ENCODE assay signal across 8 cellular contexts in genomic region chr12:53005215-53005985, GRCh38. TPM values are rescaled to one million over a fixed set of nuclear protein-coding genes. Genes with fewer than 3 reads are reported as not detected.
DNase-seq lines count a peak whose midpoint lies in the region; ATAC-seq, FAIRE-seq and TF ChIP-seq lines count a peak whose summit lies in the region.

No MANE protein-coding gene starts in this region.

- TF ChIP-seq RAD21 in K562 (CRISPR knock-in tag; conservative IDR thresholded peaks at IDR 0.05 in 1 of 2, IDR thresholded peaks at IDR 0.05 in 1 of 2): no peak

- H3K4me2 ChIP-seq in DOHH2 (ENCODE audit: low read length) (peak overlapping the region; percentile 80), K562 (ENCODE audit: insufficient read depth, low read length) (peak overlapping the region; percentile 87)

- H3K36me3 ChIP-seq in DOHH2 (ENCODE audit: control insufficient read depth, low read length) (peaks cover 39% of the 10 kb centered on the region), MG63 (peaks cover 34% of the 10 kb centered on the region), K562 (ENCODE audit: control insufficient read depth, insufficient read depth, low read length) (peaks cover 31% of the 10 kb centered on the region), stomach smooth muscle (ENCODE audit: control insufficient read depth in 2 of 2, insufficient read depth in 2 of 2, low read length in 2 of 2) (no peaks in the 10 kb centered on the region)

- peak overlapping the region; percentile 83 to 95 for H3K9ac ChIP-seq in K562 (ENCODE audit: insufficient read depth in 1 of 2, low read depth in 2 of 2, low read length in 2 of 2)
- peak overlapping the region; percentile 71 to 77 for H3K9ac ChIP-seq in stomach smooth muscle (ENCODE audit: low read length in 2 of 2)

- peak; percentile 7 for ATAC-seq in K562
- no peak for ATAC-seq in left colon
- no peak for ATAC-seq in GM21447 (IDR thresholded peaks at IDR 0.05; ENCODE audit: unreplicated experiment)
- no peak for ATAC-seq in HG02970 (IDR thresholded peaks at IDR 0.05; ENCODE audit: low FRiP score, unreplicated experiment)

- in situ Hi-C loops in K562 (cut with MboI): no loop called here

- CTCF ChIA-PET in K562 (lab: Yijun Ruan, JAX; ENCODE audit: low intra/inter-chr PET ratio): no interaction called here

- H2AFZ ChIP-seq in K562 (ENCODE audit: low read depth, low read length): peak overlapping the region; percentile 80

- TF ChIP-seq CTCF in DOHH2 (IDR thresholded peaks at IDR 0.05; ENCODE audit: low read depth, low read length, poor library complexity, severe bottlenecking) (no peak), K562 (IDR thresholded peaks at IDR 0.05 in 2 of 3, conservative IDR thresholded peaks at IDR 0.05 in 1 of 3; ENCODE audit: insufficient read depth in 2 of 3, low read depth in 1 of 3, low read length in 3 of 3) (no peak)

- no peaks in the 10 kb centered on the region for H3K9me2 ChIP-seq in DOHH2 (replicated peaks; ENCODE audit: control insufficient read depth, low read length)

- H3K4me1 ChIP-seq in DOHH2 (ENCODE audit: control insufficient read depth, low read length): peaks cover 41% of the 10 kb centered on the region
- H3K4me1 ChIP-seq in K562 (replicated peaks in 1 of 2; ENCODE audit: control insufficient read depth in 2 of 2, insufficient read depth in 2 of 2, low read length in 2 of 2): peaks cover 6 to 23% of the 10 kb centered on the region in 2 experiments; a peak in 3 of 5 replicates
- peaks cover 32% of the 10 kb centered on the region for H3K4me1 ChIP-seq in stomach smooth muscle (ENCODE audit: control insufficient read depth, insufficient read depth, low read length)

- H3K79me2 ChIP-seq in DOHH2 (ENCODE audit: control insufficient read depth, low read length) (peaks cover 50% of the 10 kb centered on the region), K562 (ENCODE audit: control insufficient read depth, insufficient read depth, low read length) (peaks cover 55% of the 10 kb centered on the region)

- BruUV-seq in K562 (replicated peaks; lab: Mats Ljungman, UMichigan): TSS peak; percentile 88

- no peak for FAIRE-seq in K562 (lab: Jason Lieb, UNC)

- H3K4me3 ChIP-seq in DOHH2 (ENCODE audit: low read length) (peak overlapping the region; percentile 91), MG63 (peak overlapping the region; percentile 94), K562 (peak overlapping the region; percentile 76), stomach smooth muscle (ENCODE audit: low read length in 2 of 2) (peak overlapping the region; percentile 79 to 98)

- TF ChIP-seq POLR2A in K562 (conservative IDR thresholded peaks at IDR 0.05): no peak

- peak overlapping the region; percentile 73 for H3K27ac ChIP-seq in DOHH2 (ENCODE audit: low read depth, low read length)
- H3K27ac ChIP-seq in K562 (ENCODE audit: extremely low read depth, low read depth, low read length): peak overlapping the region; percentile 76
- H3K27ac ChIP-seq in stomach smooth muscle (ENCODE audit: low read length): peak overlapping the region; percentile 88

- DNase-seq in MG63: no peak
- DNase-seq in K562 (ENCODE audit: extremely low read depth in 1 of 4, low spot score in 3 of 4): peak in 1 of 4 experiments; percentile 55
- DNase-seq in left colon: peak; percentile 39 to 57
- DNase-seq in D341Med (ENCODE audit: low spot score): no peak

- POLR2A ChIA-PET in K562 (lab: Yijun Ruan, JAX): interaction anchor here (0.6 to 2.6 kb wide), 16 partner anchors 9 to 1119 kb away, joined by 3 to 16 read pairs (median 4); no protein-coding TSS in a partner anchor

- H3K27me3 ChIP-seq in DOHH2 (ENCODE audit: control insufficient read depth, low read length) (no peaks in the 10 kb centered on the region), MG63 (no peaks in the 10 kb centered on the region), K562 (ENCODE audit: control insufficient read depth in 2 of 2, insufficient read depth in 2 of 2, low read length in 2 of 2) (no peaks in the 10 kb centered on the region), stomach smooth muscle (ENCODE audit: control insufficient read depth in 1 of 2, insufficient read depth in 2 of 2, low read length in 2 of 2) (no peaks in the 10 kb centered on the region)

- WGBS in K562 (ENCODE audit: insufficient coverage, low coverage, missing lambda C conversion rate): 0% methylated on average over 28 of the region's 28 CpGs

- H3K9me1 ChIP-seq in K562 (ENCODE audit: control insufficient read depth, insufficient read depth, low read length): no peaks in the 10 kb centered on the region

- H4K20me1 ChIP-seq in DOHH2 (ENCODE audit: control insufficient read depth, insufficient read depth, low read depth, low read length): no peaks in the 10 kb centered on the region; the same call in 1 of the 2 replicates
- peaks cover 28% of the 10 kb centered on the region; the same call in 1 of the 2 replicates for H4K20me1 ChIP-seq in K562 (replicated peaks; ENCODE audit: control insufficient read depth, insufficient read depth, low read length)

- intact Hi-C loops in K562 (cut with micrococcal nuclease): loop anchor here (5.0 kb wide), 1 partner anchor 42 kb away; no protein-coding TSS in a partner anchor
- intact Hi-C loops in left colon (cut with DNase I, micrococcal nuclease): no loop called here

- H3F3A ChIP-seq in DOHH2 (ENCODE audit: control insufficient read depth, insufficient read depth): peaks cover 17% of the 10 kb centered on the region

- TF ChIP-seq EP300 in K562 (IDR thresholded peaks at IDR 0.05; ENCODE audit: low read length): no peak

- H3K9me3 ChIP-seq in DOHH2 (ENCODE audit: control insufficient read depth, insufficient read depth, low read length): no peaks in the 10 kb centered on the region
- no peaks in the 10 kb centered on the region for H3K9me3 ChIP-seq in MG63
- H3K9me3 ChIP-seq in K562 (replicated peaks; ENCODE audit: control insufficient read depth, insufficient read depth, low read depth, low read length): no peaks in the 10 kb centered on the region
- H3K9me3 ChIP-seq in stomach smooth muscle (ENCODE audit: control insufficient read depth in 2 of 2, low read length in 2 of 2): no peaks in the 10 kb centered on the region

RNA-seq across cellular contexts. Expression of gene EIF4B, which starts 0.9 kb away (rescaled TPM):
- 684 and 692 TPM in 2 replicates for total RNA-seq in MG63 (2014; rRNA removed; shearing (Covaris generic); ENCODE audit: low replicate concordance)
- total RNA-seq in K562 (2011; cell fraction: chromatin; rRNA removed; ENCODE audit: low replicate concordance): 260 and 374 TPM in 2 replicates
- 137 and 149 TPM in 2 replicates for total RNA-seq in K562 (2011; cell fraction: nucleolus; rRNA removed)
- 211 and 264 TPM in 2 replicates for total RNA-seq in K562 (2011; cell fraction: nucleoplasm; rRNA removed)
- total RNA-seq in K562 (2014; rRNA removed): 617 and 636 TPM in 2 replicates
- 669 and 710 TPM in 2 replicates for total RNA-seq in K562 (2014; rRNA removed; fragmentation: Illumina TruSeq; extraction: Trizol)
- total RNA-seq in K562 (2015; rRNA removed; fragmentation: Illumina TruSeq; extraction: Trizol): 624 and 636 TPM in 2 replicates
- 535 and 617 TPM in 2 replicates for total RNA-seq in K562 (2021)
- 489 and 497 TPM in 2 replicates for polyA plus RNA-seq in K562 (2011; rRNA removed)
- polyA plus RNA-seq in K562 (2011; cell fraction: cytosol; rRNA removed): 278 and 542 TPM in 2 replicates
- 180 and 236 TPM in 2 replicates for polyA plus RNA-seq in K562 (2011; cell fraction: nucleus; rRNA removed)
- polyA plus RNA-seq in K562 (2012): 383 and 523 TPM in 2 replicates
- polyA plus RNA-seq in K562 (2014; fragmentation: Illumina TruSeq; extraction: Trizol): 552 and 578 TPM in 2 replicates
- 100 to 1,000 TPM; 138 to 150 TPM for polyA plus RNA-seq in K562 (2014; fragmentation: Nextera tagmentation; extraction: Ambion mirVana)
- 312 and 317 TPM in 2 replicates for polyA plus RNA-seq in K562 (2014; rRNA removed)
- polyA minus RNA-seq in K562 (2011; rRNA and poly(A)+ RNA removed): 1,377 and 1,493 TPM in 2 replicates
- polyA minus RNA-seq in K562 (2011; cell fraction: cytosol; rRNA and poly(A)+ RNA removed): 466 and 538 TPM in 2 replicates
- 102 and 253 TPM in 2 replicates for polyA minus RNA-seq in K562 (2011; cell fraction: nucleus; rRNA and poly(A)+ RNA removed)
- 100 to 1,000 TPM; 355 to 389 TPM for total RNA-seq in left colon

RNA-seq across cellular contexts. Expression of gene TNS2, which starts 44.5 kb away (rescaled TPM):
- total RNA-seq in MG63 (2014; rRNA removed; shearing (Covaris generic); ENCODE audit: low replicate concordance): 10.8 and 12.4 TPM in 2 replicates
- 7.1 and 23.0 TPM in 2 replicates for total RNA-seq in K562 (2011; cell fraction: chromatin; rRNA removed; ENCODE audit: low replicate concordance)
- 8.0 and 14.7 TPM in 2 replicates for total RNA-seq in K562 (2011; cell fraction: nucleolus; rRNA removed)
- total RNA-seq in K562 (2011; cell fraction: nucleoplasm; rRNA removed): 8.0 and 11.1 TPM in 2 replicates
- total RNA-seq in K562 (2014; rRNA removed) (1.2 and 1.3 TPM in 2 replicates), K562 (2014; rRNA removed; fragmentation: Illumina TruSeq; extraction: Trizol) (0.41 and 0.73 TPM in 2 replicates), K562 (2015; rRNA removed; fragmentation: Illumina TruSeq; extraction: Trizol) (0.65 and 0.79 TPM in 2 replicates), K562 (2021) (2.8 and 3.1 TPM in 2 replicates), left colon (10 to 100 TPM; 31.4 to 35.6 TPM)
- polyA plus RNA-seq in K562 (2011; rRNA removed) (1.3 and 1.7 TPM in 2 replicates), K562 (2014; fragmentation: Illumina TruSeq; extraction: Trizol) (1.4 and 1.6 TPM in 2 replicates), K562 (2014; fragmentation: Nextera tagmentation; extraction: Ambion mirVana) (under 1 TPM in 1 of 2 experiments, not detected in 1; 0.28 TPM), K562 (2014; rRNA removed) (1.0 and 2.8 TPM in 2 replicates)
- polyA plus RNA-seq in K562 (2011; cell fraction: cytosol; rRNA removed): 0.91 and 1.3 TPM in 2 replicates
- 7.6 and 16.8 TPM in 2 replicates for polyA plus RNA-seq in K562 (2011; cell fraction: nucleus; rRNA removed)
- polyA plus RNA-seq in K562 (2012): 1.5 and 2.8 TPM in 2 replicates
- 2.3 and 2.9 TPM in 2 replicates for polyA minus RNA-seq in K562 (2011; rRNA and poly(A)+ RNA removed)
- polyA minus RNA-seq in K562 (2011; cell fraction: cytosol; rRNA and poly(A)+ RNA removed): 4.6 and 4.9 TPM in 2 replicates
- polyA minus RNA-seq in K562 (2011; cell fraction: nucleus; rRNA and poly(A)+ RNA removed): 9.4 and 13.6 TPM in 2 replicates

RNA-seq across cellular contexts. Expression of gene KRT18, which starts 56.5 kb away (rescaled TPM):
- total RNA-seq in MG63 (2014; rRNA removed; shearing (Covaris generic); ENCODE audit: low replicate concordance): 104 and 136 TPM in 2 replicates
- 104 and 217 TPM in 2 replicates for total RNA-seq in K562 (2011; cell fraction: chromatin; rRNA removed; ENCODE audit: low replicate concordance)
- 123 and 155 TPM in 2 replicates for total RNA-seq in K562 (2011; cell fraction: nucleolus; rRNA removed)
- 141 and 184 TPM in 2 replicates for total RNA-seq in K562 (2011; cell fraction: nucleoplasm; rRNA removed)
- total RNA-seq in K562 (2014; rRNA removed) (486 and 561 TPM in 2 replicates), K562 (2014; rRNA removed; fragmentation: Illumina TruSeq; extraction: Trizol) (206 and 246 TPM in 2 replicates), K562 (2015; rRNA removed; fragmentation: Illumina TruSeq; extraction: Trizol) (279 and 281 TPM in 2 replicates), K562 (2021) (332 and 346 TPM in 2 replicates), left colon (100 to 1,000 TPM; 815 to 912 TPM)
- polyA plus RNA-seq in K562 (2011; rRNA removed) (349 and 358 TPM in 2 replicates), K562 (2014; fragmentation: Illumina TruSeq; extraction: Trizol) (323 and 346 TPM in 2 replicates), K562 (2014; fragmentation: Nextera tagmentation; extraction: Ambion mirVana) (10 to 100 TPM; 26.3 to 34.2 TPM), K562 (2014; rRNA removed) (231 and 235 TPM in 2 replicates)
- 448 and 603 TPM in 2 replicates for polyA plus RNA-seq in K562 (2011; cell fraction: cytosol; rRNA removed)
- 384 and 542 TPM in 2 replicates for polyA plus RNA-seq in K562 (2011; cell fraction: nucleus; rRNA removed)
- polyA plus RNA-seq in K562 (2012): 369 and 519 TPM in 2 replicates
- 306 and 320 TPM in 2 replicates for polyA minus RNA-seq in K562 (2011; rRNA and poly(A)+ RNA removed)
- 439 and 476 TPM in 2 replicates for polyA minus RNA-seq in K562 (2011; cell fraction: cytosol; rRNA and poly(A)+ RNA removed)
- 86.2 and 137 TPM in 2 replicates for polyA minus RNA-seq in K562 (2011; cell fraction: nucleus; rRNA and poly(A)+ RNA removed)

Comparison
In these comparisons a context has a peak if more than half of its experiments do, and no peak if none do; other contexts are left out.
1. DNase-seq: peak in left colon (2 of 2); none in MG63 (single experiment) and D341Med (single experiment).
2. Peak in every context shown above with its lines, with median percentiles within 50 percentile points of each other: H3K27ac ChIP-seq and H3K4me3 ChIP-seq.